1 cellular context compared by ENCODE assay signal in genomic region chr11:63920126-63920869, GRCh38.
TF ChIP-seq lines count a peak whose summit lies in the region.

No MANE protein-coding gene starts in this region.

TF ChIP-seq in HepG2, 621 proteins besides CTCF, POLR2A, EP300 and RAD21 (continued from another document and continues in another):
- no peak for TF ChIP-seq PRDM10 (CRISPR knock-in tag; IDR thresholded peaks at IDR 0.05; ENCODE audit: low read depth)
- TF ChIP-seq PHF5A (CRISPR knock-in tag; IDR thresholded peaks at IDR 0.05; ENCODE audit: low read depth, unreplicated experiment): no peak
- TF ChIP-seq ATM (IDR thresholded peaks at IDR 0.05; ENCODE audit: borderline replicate concordance): no peak
- TF ChIP-seq MXD3 (CRISPR knock-in tag; IDR thresholded peaks at IDR 0.05): no peak
- TF ChIP-seq ZNF296 (CRISPR knock-in tag; conservative IDR thresholded peaks at IDR 0.05): no peak
- TF ChIP-seq PCBP2 (optimal IDR thresholded peaks at IDR 0.05; ENCODE audit: low read depth, low read length, poor library complexity, severe bottlenecking): no peak
- peak; percentile 27; the same call in 1 of the 2 replicates for TF ChIP-seq SIN3A (IDR thresholded peaks at IDR 0.05; ENCODE audit: borderline replicate concordance, low read depth, low read length)
- peak; percentile 20; the same call in 1 of the 2 replicates for TF ChIP-seq MEIS1 (CRISPR knock-in tag; IDR thresholded peaks at IDR 0.05; ENCODE audit: borderline replicate concordance)
- TF ChIP-seq ARHGAP35 (CRISPR knock-in tag; IDR thresholded peaks at IDR 0.05; ENCODE audit: borderline replicate concordance): no peak
- no peak for TF ChIP-seq ATF2 (CRISPR knock-in tag; IDR thresholded peaks at IDR 0.05)
- no peak for TF ChIP-seq HOXA7 (CRISPR knock-in tag; IDR thresholded peaks at IDR 0.05)
- TF ChIP-seq SATB2 (CRISPR knock-in tag; IDR thresholded peaks at IDR 0.05): no peak
- no peak for TF ChIP-seq ARNTL (CRISPR knock-in tag; IDR thresholded peaks at IDR 0.05)
- TF ChIP-seq ZHX2 (IDR thresholded peaks at IDR 0.05; ENCODE audit: low read depth): no peak
- TF ChIP-seq ZHX2 (CRISPR knock-in tag; IDR thresholded peaks at IDR 0.05; ENCODE audit: borderline replicate concordance): no peak
- TF ChIP-seq JUN (CRISPR knock-in tag; IDR thresholded peaks at IDR 0.05): no peak
- TF ChIP-seq ZNF772 (CRISPR knock-in tag; IDR thresholded peaks at IDR 0.05): 0 out of 2 replicates have a peak, but pooled peaks have one; percentile 2
- TF ChIP-seq KLF11 (CRISPR knock-in tag; IDR thresholded peaks at IDR 0.05): no peak
- TF ChIP-seq FOXM1 (CRISPR knock-in tag; IDR thresholded peaks at IDR 0.05): no peak
- no peak for TF ChIP-seq E2F5 (CRISPR knock-in tag; conservative IDR thresholded peaks at IDR 0.05)
- TF ChIP-seq RFXAP (CRISPR knock-in tag; IDR thresholded peaks at IDR 0.05; ENCODE audit: borderline replicate concordance): 0 out of 2 replicates have a peak, but pooled peaks have one; percentile 43
- TF ChIP-seq TARDBP (CRISPR knock-in tag; IDR thresholded peaks at IDR 0.05): peak; percentile 62; the same call in 1 of the 2 replicates
- no peak for TF ChIP-seq JDP2 (CRISPR knock-in tag; IDR thresholded peaks at IDR 0.05; ENCODE audit: borderline replicate concordance)
- no peak for TF ChIP-seq HNRNPUL1 (IDR thresholded peaks at IDR 0.05; ENCODE audit: low read depth, low read length)
- no peak for TF ChIP-seq NR1H2 (CRISPR knock-in tag; IDR thresholded peaks at IDR 0.05; ENCODE audit: borderline replicate concordance, low read depth)
- no peak for TF ChIP-seq SMAD1 (CRISPR knock-in tag; IDR thresholded peaks at IDR 0.05; ENCODE audit: borderline replicate concordance, low read depth)
- TF ChIP-seq KAT8 (CRISPR knock-in tag; IDR thresholded peaks at IDR 0.05): no peak
- TF ChIP-seq ATAD3A (CRISPR knock-in tag; IDR thresholded peaks at IDR 0.05): no peak
- TF ChIP-seq ZMAT3 (CRISPR knock-in tag; conservative IDR thresholded peaks at IDR 0.05): peak; percentile 23; the same call in 1 of the 2 replicates
- TF ChIP-seq PCBP1 (IDR thresholded peaks at IDR 0.05; ENCODE audit: borderline replicate concordance, low read depth, low read length): no peak
- no peak for TF ChIP-seq SUZ12 (IDR thresholded peaks at IDR 0.05; ENCODE audit: low read depth, low read length)
- TF ChIP-seq MIER2 (CRISPR knock-in tag; IDR thresholded peaks at IDR 0.05): no peak
- no peak for TF ChIP-seq ZNF567 (CRISPR knock-in tag; IDR thresholded peaks at IDR 0.05; ENCODE audit: borderline replicate concordance)
- TF ChIP-seq BCLAF1 (IDR thresholded peaks at IDR 0.05): no peak
- TF ChIP-seq SRSF9 (IDR thresholded peaks at IDR 0.05; ENCODE audit: borderline replicate concordance, insufficient read depth, low read depth, low read length, poor library complexity, severe bottlenecking): no peak
- TF ChIP-seq ZNF75D (CRISPR knock-in tag; IDR thresholded peaks at IDR 0.05; ENCODE audit: borderline replicate concordance): no peak
- no peak for TF ChIP-seq ZNF337 (CRISPR knock-in tag; IDR thresholded peaks at IDR 0.05; ENCODE audit: borderline replicate concordance, low read depth)
- 0 out of 2 replicates have a peak, but pooled peaks have one; percentile 15 for TF ChIP-seq ZNF331 (CRISPR knock-in tag; IDR thresholded peaks at IDR 0.05)
- TF ChIP-seq E2F2 (CRISPR knock-in tag; IDR thresholded peaks at IDR 0.05; ENCODE audit: borderline replicate concordance): no peak
- TF ChIP-seq GMEB1 (CRISPR knock-in tag; IDR thresholded peaks at IDR 0.05; ENCODE audit: borderline replicate concordance): no peak; the same call in 1 of the 2 replicates
- no peak for TF ChIP-seq ZNF329 (CRISPR knock-in tag; IDR thresholded peaks at IDR 0.05; ENCODE audit: low read depth)
- TF ChIP-seq CREBL2 (CRISPR knock-in tag; IDR thresholded peaks at IDR 0.05; ENCODE audit: borderline replicate concordance): no peak
- TF ChIP-seq NFYC (CRISPR knock-in tag; IDR thresholded peaks at IDR 0.05): peak; percentile 71
- no peak for TF ChIP-seq ZFP36L2 (CRISPR knock-in tag; IDR thresholded peaks at IDR 0.05)
- no peak for TF ChIP-seq ZNF550 (CRISPR knock-in tag; IDR thresholded peaks at IDR 0.05; ENCODE audit: borderline replicate concordance)
- no peak for TF ChIP-seq NR3C1 (CRISPR knock-in tag; IDR thresholded peaks at IDR 0.05)
- TF ChIP-seq ZNF780A (CRISPR knock-in tag; IDR thresholded peaks at IDR 0.05): 0 out of 2 replicates have a peak, but pooled peaks have one; percentile 25
